ENCODE assay signal across 25 cellular contexts in genomic region chr4:94650690-94651089, GRCh38.
A peak's percentile ranks its signal among the peaks of the same experiment; 100 is the strongest.
DNase-seq lines count a peak whose midpoint lies in the region; TF ChIP-seq lines count a peak whose summit lies in the region.
"Had no signal": no experiment of that assay in that cellular context is flagged by ENCODE, and none has a peak within 500 bp of the region (broad histone marks: within the 10 kb centered on the region; RNA-seq: fewer than 3 reads in every experiment).

No MANE protein-coding gene starts in this region.

- POLR2A ChIA-PET in CD8-positive, alpha-beta memory T cell (lab: Charles Lee), result no interaction called here

- no peaks in the 10 kb centered on the region for H3K9me3 ChIP-seq in prostate gland
- H3K9me3 ChIP-seq in CD8-positive, alpha-beta memory T cell (ENCODE audit: low read length), result no peaks in the 10 kb centered on the region
- H3K9me3 ChIP-seq: esophagus squamous epithelium, gastroesophageal sphincter, lower lobe of right lung, thyroid gland had no signal

- no peak for TF ChIP-seq CTCF in fibroblast of pulmonary artery (IDR thresholded peaks at IDR 0.05; ENCODE audit: low read length, missing control alignments)
- no peak for TF ChIP-seq CTCF in prostate gland (IDR thresholded peaks at IDR 0.05)

- no peaks in the 10 kb centered on the region for H3K27me3 ChIP-seq in prostate gland (replicated peaks; ENCODE audit: insufficient read depth)
- no peaks in the 10 kb centered on the region for H3K27me3 ChIP-seq in CD8-positive, alpha-beta memory T cell (ENCODE audit: insufficient read depth, low read length, poor library complexity, severe bottlenecking)
- H3K27me3 ChIP-seq: esophagus squamous epithelium, gastroesophageal sphincter, neural progenitor cell, thyroid gland had no signal

- whole genome bisulfite sequencing in prostate gland, result 14% methylated on average over 3 of the region's 3 CpGs

- H3K4me1 Mint-ChIP-seq in CD8-positive, alpha-beta memory T cell, result no peaks in the 10 kb centered on the region
- H3K4me1 Mint-ChIP-seq: activated B cell treated with CpG ODN at 0.5 μM for 24 hours; GM23338; neural progenitor cell; stimulated activated naive CD8-positive, alpha-beta T cell treated with anti-CD3 and anti-CD28 coated beads, Interleukin-15, amount 100 ng/mL, for 72 hours had no signal

- DNase-seq in NCI-H226 (peak; percentile 66), fibroblast of pulmonary artery (ENCODE audit: low read depth) (peak; percentile 36), iris pigment epithelial cell (ENCODE audit: low read depth) (peak; percentile 52), prostate gland (ENCODE audit: low spot score) (peak; percentile 24), retina (no peak)
- no peak for DNase-seq in activated naive CD4-positive, alpha-beta T cell treated with Interleukin-2 at 50 U/mL for 16 hours
- DNase-seq in CD8-positive, alpha-beta memory T cell, result no peak
- no peak for DNase-seq in activated CD4-positive, alpha-beta T cell treated with anti-CD3 and anti-CD28 coated beads for 4 hours
- DNase-seq: activated B cell treated with CpG ODN at 0.5 μM for 24 hours; activated CD4-positive, alpha-beta T cell treated with anti-CD3 and anti-CD28 coated beads, Interleukin-2, amount 50 U/mL, for 4 hours; activated naive CD4-positive, alpha-beta T cell treated with anti-CD3 and anti-CD28 coated beads, Interleukin-2, amount 50 U/mL, for 16 hours; CD4-positive, CD25-positive, alpha-beta regulatory T cell; esophagus squamous epithelium; lower lobe of right lung; NCI-H1048; NCI-H1694; NCI-H526 treated with DMSO at 0.1 percent for 48 hours; SIG-M5; stimulated activated naive CD8-positive, alpha-beta T cell treated with anti-CD3 and anti-CD28 coated beads, Interleukin-15, amount 100 ng/mL, for 72 hours; SW 1271; thyroid gland had no signal

- no peaks in the 10 kb centered on the region for H3K9me3 Mint-ChIP-seq in CD8-positive, alpha-beta memory T cell
- H3K9me3 Mint-ChIP-seq: activated B cell treated with CpG ODN at 0.5 μM for 24 hours; CD4-positive, CD25-positive, alpha-beta regulatory T cell; GM23338; neural progenitor cell; stimulated activated naive CD8-positive, alpha-beta T cell treated with anti-CD3 and anti-CD28 coated beads, Interleukin-15, amount 100 ng/mL, for 72 hours had no signal

- no peak overlapping the region for H3K4me3 Mint-ChIP-seq in CD8-positive, alpha-beta memory T cell
- H3K4me3 Mint-ChIP-seq: activated B cell treated with CpG ODN at 0.5 μM for 24 hours; CD4-positive, CD25-positive, alpha-beta regulatory T cell; GM23338; neural progenitor cell; stimulated activated naive CD8-positive, alpha-beta T cell treated with anti-CD3 and anti-CD28 coated beads, Interleukin-15, amount 100 ng/mL, for 72 hours had no signal

- H3K36me3 ChIP-seq in prostate gland, result no peaks in the 10 kb centered on the region
- no peaks in the 10 kb centered on the region for H3K36me3 ChIP-seq in CD8-positive, alpha-beta memory T cell (ENCODE audit: insufficient read depth, low read length)
- H3K36me3 ChIP-seq: neural progenitor cell, thyroid gland had no signal

- CTCF ChIA-PET in CD8-positive, alpha-beta memory T cell (lab: Charles Lee), result no interaction called here

- peaks cover 5% of the 10 kb centered on the region for H3K4me1 ChIP-seq in prostate gland (replicated peaks)
- H3K4me1 ChIP-seq in CD8-positive, alpha-beta memory T cell (ENCODE audit: insufficient read depth, low read length), result no peaks in the 10 kb centered on the region
- H3K4me1 ChIP-seq: esophagus squamous epithelium, lower lobe of right lung, thyroid gland had no signal

- TF ChIP-seq POLR2A in prostate gland (IDR thresholded peaks at IDR 0.05), result no peak

- peak overlapping the region in 2 of 8 donors; percentile 13 to 28 for H3K27ac Mint-ChIP-seq in CD8-positive, alpha-beta memory T cell
- H3K27ac Mint-ChIP-seq: activated B cell treated with CpG ODN at 0.5 μM for 24 hours; neural progenitor cell; stimulated activated naive CD8-positive, alpha-beta T cell treated with anti-CD3 and anti-CD28 coated beads, Interleukin-15, amount 100 ng/mL, for 72 hours had no signal

- intact Hi-C loops in prostate gland (cut with DNase I), result no loop called here

- H3K4me3 ChIP-seq in fibroblast of pulmonary artery (replicated peaks; ENCODE audit: low read depth, low read length), result no peak overlapping the region
- no peak overlapping the region for H3K4me3 ChIP-seq in prostate gland
- H3K4me3 ChIP-seq in CD8-positive, alpha-beta memory T cell (ENCODE audit: low read length), result no peak overlapping the region
- H3K4me3 ChIP-seq: esophagus squamous epithelium, gastroesophageal sphincter, GM12878, GM23338, lower lobe of right lung, neural progenitor cell, thyroid gland had no signal

- peaks cover 13 to 22% (median 16%) of the 10 kb centered on the region in 3 donors for H3K36me3 Mint-ChIP-seq in CD8-positive, alpha-beta memory T cell

- H3K27me3 Mint-ChIP-seq in CD8-positive, alpha-beta memory T cell, result peaks cover 0 to 1% of the 10 kb centered on the region in 2 donors
- H3K27me3 Mint-ChIP-seq: activated B cell treated with CpG ODN at 0.5 μM for 24 hours; CD4-positive, CD25-positive, alpha-beta regulatory T cell; stimulated activated naive CD8-positive, alpha-beta T cell treated with anti-CD3 and anti-CD28 coated beads, Interleukin-15, amount 100 ng/mL, for 72 hours had no signal

- H3K27ac ChIP-seq in prostate gland, result peak overlapping the region; percentile 68 to 81
- H3K27ac ChIP-seq in CD8-positive, alpha-beta memory T cell (ENCODE audit: low read depth, low read length), result no peak overlapping the region
- H3K27ac ChIP-seq: esophagus squamous epithelium, lower lobe of right lung, neural progenitor cell, thyroid gland had no signal

Comparison
In these comparisons a context has a peak if more than half of its experiments do, and no peak if none do; other contexts are left out.
1. DNase-seq: peak in NCI-H226 (single experiment), fibroblast of pulmonary artery (single experiment), iris pigment epithelial cell (single experiment) and prostate gland (single experiment); none in activated naive CD4-positive, alpha-beta T cell treated with Interleukin-2 at 50 U/mL for 16 hours (single experiment), retina (single experiment), CD8-positive, alpha-beta memory T cell (0 of 5) and activated CD4-positive, alpha-beta T cell treated with anti-CD3 and anti-CD28 coated beads for 4 hours (0 of 2).